Comparison of ENCODE assay signal across 9 cellular contexts in the genomic region with DNA sequence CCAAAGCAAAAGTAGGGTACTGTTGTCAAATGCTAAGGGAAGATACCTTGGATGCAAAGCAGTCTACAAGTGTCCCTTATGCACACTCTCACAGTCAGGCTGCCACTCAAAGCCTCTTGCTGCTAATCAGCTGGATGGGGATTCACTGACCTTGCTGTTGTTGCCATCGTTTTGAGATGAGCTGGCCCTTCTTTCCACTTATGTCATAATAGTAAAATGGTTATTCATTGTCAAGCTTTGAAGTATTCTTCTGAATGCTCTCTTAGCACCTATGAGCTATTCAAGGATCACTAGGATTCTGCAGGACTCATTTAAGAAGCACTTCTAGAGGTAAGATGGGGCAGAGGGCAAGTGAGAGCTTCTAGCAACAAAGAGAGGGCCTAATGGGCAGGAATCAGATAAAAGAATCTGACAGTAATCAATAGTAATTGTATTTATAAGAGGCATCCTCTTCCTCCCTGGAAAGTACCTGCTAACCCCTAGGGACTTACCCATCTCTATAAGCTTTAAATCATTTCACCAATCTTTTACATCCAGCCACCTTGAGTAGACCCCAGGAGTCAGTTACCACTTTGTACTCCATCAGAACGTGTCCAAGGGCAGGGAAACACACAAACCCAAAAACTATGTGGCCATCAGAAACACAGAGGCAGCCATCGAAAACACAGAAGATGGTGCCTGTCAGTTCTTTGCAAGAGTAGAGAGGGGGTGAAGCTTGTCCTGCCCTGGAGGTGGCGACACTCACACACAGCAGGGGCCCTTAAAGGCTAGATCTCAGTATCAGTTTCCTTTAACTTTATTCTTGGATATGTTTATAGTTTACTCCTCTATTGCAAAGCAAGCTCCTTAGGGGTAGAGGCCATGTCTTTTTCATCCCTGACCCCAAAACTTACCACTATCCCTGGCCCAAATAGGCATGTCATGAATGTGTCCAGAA.
A peak's percentile ranks its signal among the peaks of the same experiment; 100 is the strongest.
DNase-seq lines count a peak whose midpoint lies in the region; ATAC-seq and TF ChIP-seq lines count a peak whose summit lies in the region.
"Had no signal": no experiment of that assay in that cellular context is flagged by ENCODE, and none has a peak within 500 bp of the region (broad histone marks: within the 10 kb centered on the region; RNA-seq: fewer than 3 reads in every experiment).

No MANE protein-coding gene starts in this region.

- H3K27ac Mint-ChIP-seq in natural killer cell treated with Interleukin-12 subunit alpha and Interleukin-12 subunit beta and Interleukin-15 and Interleukin-18, amount 100 ng/mL, for 72 hours: no peak overlapping the region

- no peaks in the 10 kb centered on the region for H3K9me3 Mint-ChIP-seq in natural killer cell treated with Interleukin-12 subunit alpha and Interleukin-12 subunit beta and Interleukin-15 and Interleukin-18, amount 100 ng/mL, for 72 hours

- peaks cover 0 to 8% of the 10 kb centered on the region in 2 donors for H3K27me3 Mint-ChIP-seq in natural killer cell treated with Interleukin-12 subunit alpha and Interleukin-12 subunit beta and Interleukin-15 and Interleukin-18, amount 100 ng/mL, for 72 hours

- no peaks in the 10 kb centered on the region for H3K27me3 ChIP-seq in dorsolateral prefrontal cortex
- H3K27me3 ChIP-seq: ovary had no signal

- H3K4me3 Mint-ChIP-seq in natural killer cell treated with Interleukin-12 subunit alpha and Interleukin-12 subunit beta and Interleukin-15 and Interleukin-18, amount 100 ng/mL, for 72 hours: no peak overlapping the region

- DNase-seq in DMS53 (lab: John Stamatoyannopoulos, UW) (peak; percentile 81), T-helper 1 cell (peak in 4 of 5 donors; percentile 10 to 20 (median 15)), sciatic nerve (ENCODE audit: low spot score) (no peak), dorsolateral prefrontal cortex (no peak)
- peak; percentile 7 for DNase-seq in effector CD8-positive, alpha-beta T cell (lab: John Stamatoyannopoulos, UW)
- DNase-seq in natural killer cell treated with Interleukin-12 subunit alpha and Interleukin-12 subunit beta and Interleukin-15 and Interleukin-18, amount 100 ng/mL, for 72 hours (ENCODE audit: low spot score): no peak

- H3K27ac ChIP-seq in dorsolateral prefrontal cortex: no peak overlapping the region
- H3K27ac ChIP-seq: ovary had no signal

- H3K36me3 Mint-ChIP-seq in natural killer cell treated with Interleukin-12 subunit alpha and Interleukin-12 subunit beta and Interleukin-15 and Interleukin-18, amount 100 ng/mL, for 72 hours: no peaks in the 10 kb centered on the region

- intact Hi-C loops in sciatic nerve (cut with DNase I): loop anchor here (10.0 kb wide), 1 partner anchor 866 kb away; no protein-coding TSS in a partner anchor
- intact Hi-C loops in dorsolateral prefrontal cortex (cut with DNase I): loop anchor here in 1 of 2 donors (10.0 kb wide), 1 partner anchor 356 kb away; no protein-coding TSS in a partner anchor

- ATAC-seq in GM19467 (IDR thresholded peaks at IDR 0.05; ENCODE audit: unreplicated experiment) (peak; percentile 83), HG03521 (IDR thresholded peaks at IDR 0.05; ENCODE audit: unreplicated experiment) (peak; percentile 80), sciatic nerve (no peak)
- ATAC-seq in natural killer cell treated with Interleukin-12 subunit alpha and Interleukin-12 subunit beta and Interleukin-15 and Interleukin-18, amount 100 ng/mL, for 72 hours: peak; percentile 66 to 68

- H3K4me3 ChIP-seq in dorsolateral prefrontal cortex: no peak overlapping the region
- H3K4me3 ChIP-seq: ovary had no signal

- TF ChIP-seq CTCF in dorsolateral prefrontal cortex (IDR thresholded peaks at IDR 0.05 in 54 of 56, conservative IDR thresholded peaks at IDR 0.05 in 2 of 56; ENCODE audit: low read depth in 1 of 56, partially characterized antibody in 56 of 56): peak in 23 of 56 donors; percentile 10 to 41 (median 21)

- no peaks in the 10 kb centered on the region for H3K4me1 Mint-ChIP-seq in natural killer cell treated with Interleukin-12 subunit alpha and Interleukin-12 subunit beta and Interleukin-15 and Interleukin-18, amount 100 ng/mL, for 72 hours (ENCODE audit: low read depth in 2 of 2)

Comparison
In these comparisons a context has a peak if more than half of its experiments do, and no peak if none do; other contexts are left out.
1. DNase-seq: peak in DMS53 (single experiment), T-helper 1 cell (4 of 5) and effector CD8-positive, alpha-beta T cell (single experiment); none in natural killer cell treated with Interleukin-12 subunit alpha and Interleukin-12 subunit beta and Interleukin-15 and Interleukin-18, amount 100 ng/mL, for 72 hours (single experiment), sciatic nerve (single experiment) and dorsolateral prefrontal cortex (0 of 10).